ENCODE assay signal across 32 cellular contexts in genomic region chr17:41794603-41794975, GRCh38. TPM values are rescaled to one million over a fixed set of nuclear protein-coding genes. Genes with fewer than 3 reads are reported as not detected.
DNase-seq lines count a peak whose midpoint lies in the region; ATAC-seq, FAIRE-seq and TF ChIP-seq lines count a peak whose summit lies in the region.
"Had no signal": no experiment of that assay in that cellular context is flagged by ENCODE, and none has a peak within 500 bp of the region (broad histone marks: within the 10 kb centered on the region; RNA-seq: fewer than 3 reads in every experiment).

No MANE protein-coding gene starts in this region.

- ATAC-seq in HepG2 = no peak
- no peak for ATAC-seq in sciatic nerve
- no peak for ATAC-seq in GM21526 (IDR thresholded peaks at IDR 0.05; ENCODE audit: low FRiP score, unreplicated experiment)
- ATAC-seq: activated CD8-positive, alpha-beta T cell treated with anti-CD3 and anti-CD28 coated beads for 36 hours; effector memory CD8-positive, alpha-beta T cell; esophagus mucosa had no signal

- TF ChIP-seq CTCF in liver (IDR thresholded peaks at IDR 0.05; ENCODE audit: low read depth, low read length, missing input control) = no peak
- TF ChIP-seq CTCF in HepG2 (CRISPR knock-in tag; IDR thresholded peaks at IDR 0.05) = no peak
- no peak for TF ChIP-seq CTCF in nephron (IDR thresholded peaks at IDR 0.05; ENCODE audit: unreplicated experiment in 3 of 3)

- H2AFZ ChIP-seq in HepG2 (ENCODE audit: low read length) = no peak overlapping the region

- H3K9me3 ChIP-seq in liver (ENCODE audit: control insufficient read depth in 4 of 4, low read length in 3 of 4) (no peaks in the 10 kb centered on the region), HepG2 (ENCODE audit: low read length) (no peaks in the 10 kb centered on the region)
- H3K9me3 ChIP-seq: BLaER1 had no signal

- peak overlapping the region in 2 of 3 experiments; percentile 73 to 97 for H3K27ac Mint-ChIP-seq in nephron
- H3K27ac Mint-ChIP-seq: activated CD8-positive, alpha-beta T cell treated with anti-CD3 and anti-CD28 coated beads for 36 hours; activated naive CD4-positive, alpha-beta T cell treated with anti-CD3 and anti-CD28 coated beads, Interleukin-2, amount 50 U/mL, for 24 hours; activated T-helper 2 cell treated with anti-CD3 and anti-CD28 coated beads, Interferon-gamma antibody, Interleukin-2, Interleukin-4, amounts not matched to agents 10 μg/mL and 5 μg/mL and 100 μg/mL, durations not matched to agents 14 hours and 24 hours and 36 hours; effector memory CD8-positive, alpha-beta T cell; progenitor cell of endocrine pancreas; T-helper 1 cell treated with Interleukin-12 subunit alpha and Interleukin-12 subunit beta and Interleukin-4 antibody, amounts not matched to agents 30 μg/mL and 1 μg/mL, for 36 hours had no signal

- no peak overlapping the region for H3K4me3 ChIP-seq in liver (ENCODE audit: low read depth in 1 of 3, low read length in 3 of 3)
- no peak overlapping the region for H3K4me3 ChIP-seq in HepG2 (replicated peaks in 1 of 3; ENCODE audit: insufficient read depth in 1 of 3, low read depth in 2 of 3, low read length in 3 of 3)
- H3K4me3 ChIP-seq: BLaER1, coronary artery had no signal

- H3K9ac ChIP-seq in liver (ENCODE audit: low read depth in 1 of 2, low read length in 2 of 2) (no peak overlapping the region), HepG2 (ENCODE audit: insufficient read depth, low read depth, low read length) (no peak overlapping the region)
- H3K9ac ChIP-seq: BLaER1 had no signal

- no peaks in the 10 kb centered on the region for H3K36me3 Mint-ChIP-seq in nephron (ENCODE audit: low read depth)
- H3K36me3 Mint-ChIP-seq: activated naive CD4-positive, alpha-beta T cell treated with anti-CD3 and anti-CD28 coated beads, Interleukin-2, amount 50 U/mL, for 24 hours had no signal

- H3K36me3 ChIP-seq in liver (ENCODE audit: control insufficient read depth in 4 of 4, insufficient read depth in 3 of 4, low read depth in 1 of 4, low read length in 3 of 4) (no peaks in the 10 kb centered on the region), HepG2 (replicated peaks in 1 of 2; ENCODE audit: control insufficient read depth in 1 of 2, insufficient read depth in 2 of 2, low read length in 2 of 2) (no peaks in the 10 kb centered on the region)
- H3K36me3 ChIP-seq: BLaER1 had no signal

- no peak overlapping the region for H3K27ac ChIP-seq in liver (ENCODE audit: low read depth in 1 of 2, low read length in 2 of 2)
- H3K27ac ChIP-seq in HepG2 (ENCODE audit: extremely low read length, insufficient read depth, low read length) = no peak overlapping the region
- H3K27ac ChIP-seq in epithelial cell of prostate = peak overlapping the region; percentile 99
- H3K27ac ChIP-seq: BLaER1, coronary artery had no signal

- no peaks in the 10 kb centered on the region for H3K9me3 Mint-ChIP-seq in nephron
- H3K9me3 Mint-ChIP-seq: activated CD8-positive, alpha-beta T cell treated with anti-CD3 and anti-CD28 coated beads for 36 hours; activated naive CD4-positive, alpha-beta T cell treated with anti-CD3 and anti-CD28 coated beads, Interleukin-2, amount 50 U/mL, for 24 hours; activated T-helper 2 cell treated with anti-CD3 and anti-CD28 coated beads, Interferon-gamma antibody, Interleukin-2, Interleukin-4, amounts not matched to agents 10 μg/mL and 5 μg/mL and 100 μg/mL, durations not matched to agents 14 hours and 24 hours and 36 hours; effector memory CD8-positive, alpha-beta T cell; H9; T-helper 1 cell treated with Interleukin-12 subunit alpha and Interleukin-12 subunit beta and Interleukin-4 antibody, amounts not matched to agents 30 μg/mL and 1 μg/mL, for 36 hours had no signal

- H3K4me1 ChIP-seq in liver (ENCODE audit: control insufficient read depth in 4 of 4, insufficient read depth in 4 of 4, low read length in 3 of 4) (peaks cover 0 to 7% (median 0%) of the 10 kb centered on the region in 4 donors), HepG2 (ENCODE audit: insufficient read depth, low read length) (peaks cover 60% of the 10 kb centered on the region)

- peaks cover 33% of the 10 kb centered on the region for H3K4me1 Mint-ChIP-seq in nephron
- H3K4me1 Mint-ChIP-seq: activated naive CD4-positive, alpha-beta T cell treated with anti-CD3 and anti-CD28 coated beads, Interleukin-2, amount 50 U/mL, for 24 hours had no signal

- WGBS in liver = 95% methylated on average over 5 of the region's 5 CpGs
- 81% methylated on average over 5 of the region's 5 CpGs for WGBS in HepG2 (ENCODE audit: low lambda C conversion rate)

- H3K27me3 Mint-ChIP-seq in nephron (ENCODE audit: low read depth) = peaks cover 5% of the 10 kb centered on the region
- H3K27me3 Mint-ChIP-seq: activated naive CD4-positive, alpha-beta T cell treated with anti-CD3 and anti-CD28 coated beads, Interleukin-2, amount 50 U/mL, for 24 hours; progenitor cell of endocrine pancreas had no signal

- H3K79me2 ChIP-seq in HepG2 (ENCODE audit: insufficient read depth, low read length) = no peaks in the 10 kb centered on the region

- POLR2A ChIA-PET in HepG2 (lab: Yijun Ruan, JAX) = interaction anchor here (0.8 to 7.9 kb wide), 11 partner anchors 9 to 165 kb away, joined by 3 to 86 read pairs (median 9); partner anchors contain the start of genes ACLY, EIF1, FKBP10 and JUP

- TF ChIP-seq RAD21 in liver (IDR thresholded peaks at IDR 0.05) (no peak), HepG2 (CRISPR knock-in tag; IDR thresholded peaks at IDR 0.05) (no peak)

- no peak overlapping the region for H3K4me3 Mint-ChIP-seq in nephron
- H3K4me3 Mint-ChIP-seq: activated CD8-positive, alpha-beta T cell treated with anti-CD3 and anti-CD28 coated beads for 36 hours; activated naive CD4-positive, alpha-beta T cell treated with anti-CD3 and anti-CD28 coated beads, Interleukin-2, amount 50 U/mL, for 24 hours; effector memory CD8-positive, alpha-beta T cell; T-helper 1 cell treated with Interleukin-12 subunit alpha and Interleukin-12 subunit beta and Interleukin-4 antibody, amounts not matched to agents 30 μg/mL and 1 μg/mL, for 36 hours had no signal

- no peaks in the 10 kb centered on the region for H3K27me3 ChIP-seq in liver (ENCODE audit: control insufficient read depth in 4 of 4, insufficient read depth in 4 of 4, low read length in 3 of 4)
- H3K27me3 ChIP-seq in HepG2 (ENCODE audit: control insufficient read depth in 1 of 2, insufficient read depth in 2 of 2, low read length in 2 of 2) = no peaks in the 10 kb centered on the region; a peak in 1 of 5 replicates
- H3K27me3 ChIP-seq: BLaER1 had no signal

- in situ Hi-C loops in HepG2 (cut with HindIII; ENCODE audit: extremely low pct_ligation_motif_present, low pct_unique_long_range_greater_than_20kb) = no loop called here

- BruUV-seq in HepG2 (replicated peaks; lab: Mats Ljungman, UMichigan) = no TSS peak

- DNase-seq in HepG2 (ENCODE audit: low spot score) = no peak
- DNase-seq in epithelial cell of prostate (ENCODE audit: low read depth, low spot score) = no peak
- no peak for DNase-seq in sciatic nerve (ENCODE audit: low spot score)
- no peak for DNase-seq in AG08395 (ENCODE audit: low spot score)
- DNase-seq: activated CD4-positive, alpha-beta T cell treated with anti-CD3 and anti-CD28 coated beads for 1 hour; activated CD8-positive, alpha-beta T cell treated with anti-CD3 and anti-CD28 coated beads for 36 hours; COR-L47; DMS79 treated with DMSO at 0.1 percent for 48 hours; effector memory CD8-positive, alpha-beta T cell; foreskin melanocyte; GF-D8; H9; hypothalamus; NCI-H1105; NCI-H1930; NK-92 treated with Interleukin-12 subunit alpha and Interleukin-12 subunit beta, amount 100 ng/mL, for 24 hours; stimulated activated naive CD4-positive, alpha-beta T cell had no signal

- CTCF ChIA-PET in HepG2 (lab: Yijun Ruan, JAX; ENCODE audit: low intra/inter-chr PET ratio, low total read pairs) = no interaction called here

- intact Hi-C loops in HepG2 (cut with micrococcal nuclease; ENCODE audit: unreplicated experiment) = no loop called here
- intact Hi-C loops in sciatic nerve (cut with DNase I) = no loop called here

- TF ChIP-seq POLR2A in HepG2 (IDR thresholded peaks at IDR 0.05; ENCODE audit: insufficient read depth in 1 of 2, low read depth in 2 of 2, low read length in 2 of 2) = no peak

- no peak overlapping the region for H3K4me2 ChIP-seq in HepG2 (ENCODE audit: low read depth, low read length)
- H3K4me2 ChIP-seq: BLaER1 had no signal

- TF ChIP-seq EP300 in HepG2 (IDR thresholded peaks at IDR 0.05; ENCODE audit: low read depth in 2 of 2, low read length in 2 of 2) = no peak
- no peak for TF ChIP-seq EP300 in HepG2 (CRISPR knock-in tag; IDR thresholded peaks at IDR 0.05; ENCODE audit: borderline replicate concordance)

- no peaks in the 10 kb centered on the region for H4K20me1 ChIP-seq in HepG2 (ENCODE audit: insufficient read depth, low read length)
- H4K20me1 ChIP-seq: BLaER1 had no signal

- no peak for FAIRE-seq in HepG2 (lab: Jason Lieb, UNC)
- FAIRE-seq: GM19239, RCC 7860, TTC549 had no signal

RNA-seq across cellular contexts. Expression of gene JUP, which starts 8.1 kb away (rescaled TPM):
- total RNA-seq in liver (10 to 100 TPM; 40.7 to 56.0 TPM), HepG2 (2016; rRNA removed; fragmentation: Illumina TruSeq; extraction: Trizol) (20.6 and 20.9 TPM in 2 replicates), sciatic nerve (78.2 TPM)
- polyA plus RNA-seq in liver (10 to 100 TPM; 39.1 to 47.7 TPM), HepG2 (2011; rRNA removed) (12.1 and 21.4 TPM in 2 replicates)
- total RNA-seq in HepG2 (2016; cell fraction: cytosol; rRNA removed; fragmentation: Illumina TruSeq; extraction: Trizol; ENCODE audit: low read depth) = 6.9 and 7.8 TPM in 2 replicates
- total RNA-seq in HepG2 (2016; cell fraction: insoluble cytoplasmic fraction; rRNA removed; fragmentation: Illumina TruSeq; extraction: Trizol) = 16.7 and 22.4 TPM in 2 replicates
- 11.7 and 12.0 TPM in 2 replicates for total RNA-seq in HepG2 (2016; cell fraction: membrane; rRNA removed; fragmentation: Illumina TruSeq; extraction: Trizol)
- total RNA-seq in HepG2 (2016; cell fraction: nucleus; rRNA removed; fragmentation: Illumina TruSeq; extraction: Trizol) = 15.0 and 20.7 TPM in 2 replicates
- polyA plus RNA-seq in HepG2 (2011; cell fraction: cytosol; rRNA removed) = 8.9 and 10.9 TPM in 2 replicates
- 23.8 and 30.1 TPM in 2 replicates for polyA plus RNA-seq in HepG2 (2011; cell fraction: nucleus; rRNA removed)
- polyA plus RNA-seq in HepG2 (2012) = 36.1 and 37.0 TPM in 2 replicates
- 3.5 and 4.6 TPM in 2 replicates for polyA plus RNA-seq in HepG2 (2016; cell fraction: cytosol; fragmentation: Illumina TruSeq; extraction: Trizol; ENCODE audit: low read depth)
- 22.1 and 35.3 TPM in 2 replicates for polyA plus RNA-seq in HepG2 (2016; cell fraction: insoluble cytoplasmic fraction; fragmentation: Illumina TruSeq; extraction: Trizol; ENCODE audit: low read depth)
- polyA plus RNA-seq in HepG2 (2016; cell fraction: membrane; fragmentation: Illumina TruSeq; extraction: Trizol; ENCODE audit: low read depth) = 9.5 and 10.0 TPM in 2 replicates
- 24.1 and 25.5 TPM in 2 replicates for polyA plus RNA-seq in HepG2 (2016; cell fraction: nucleus; fragmentation: Illumina TruSeq; extraction: Trizol; ENCODE audit: insufficient read depth, low read depth)
- 43.6 and 59.1 TPM in 2 replicates for polyA minus RNA-seq in HepG2 (2011; rRNA and poly(A)+ RNA removed; ENCODE audit: low replicate concordance)
- 25.9 and 32.6 TPM in 2 replicates for polyA minus RNA-seq in HepG2 (2011; cell fraction: cytosol; rRNA and poly(A)+ RNA removed)
- 13.5 and 13.8 TPM in 2 replicates for polyA minus RNA-seq in HepG2 (2011; cell fraction: nucleus; rRNA and poly(A)+ RNA removed)

RNA-seq across cellular contexts. Expression of gene P3H4, which starts 17.2 kb away (rescaled TPM):
- total RNA-seq in liver = 1 to 10 TPM; 2.6 to 5.6 TPM
- 1 to 10 TPM; 1.7 to 2.0 TPM for polyA plus RNA-seq in liver
- 13.5 and 37.1 TPM in 2 replicates for total RNA-seq in HepG2 (2016; rRNA removed; fragmentation: Illumina TruSeq; extraction: Trizol)
- 12.6 and 14.5 TPM in 2 replicates for total RNA-seq in HepG2 (2016; cell fraction: cytosol; rRNA removed; fragmentation: Illumina TruSeq; extraction: Trizol; ENCODE audit: low read depth)
- total RNA-seq in HepG2 (2016; cell fraction: insoluble cytoplasmic fraction; rRNA removed; fragmentation: Illumina TruSeq; extraction: Trizol) = 12.2 and 37.7 TPM in 2 replicates
- total RNA-seq in HepG2 (2016; cell fraction: membrane; rRNA removed; fragmentation: Illumina TruSeq; extraction: Trizol) = 17.3 and 17.5 TPM in 2 replicates
- 28.1 and 32.5 TPM in 2 replicates for total RNA-seq in HepG2 (2016; cell fraction: nucleus; rRNA removed; fragmentation: Illumina TruSeq; extraction: Trizol)
- 50.6 and 54.9 TPM in 2 replicates for polyA plus RNA-seq in HepG2 (2011; rRNA removed)
- polyA plus RNA-seq in HepG2 (2011; cell fraction: cytosol; rRNA removed) = 37.2 and 55.7 TPM in 2 replicates
- 33.0 and 36.4 TPM in 2 replicates for polyA plus RNA-seq in HepG2 (2011; cell fraction: nucleus; rRNA removed)
- polyA plus RNA-seq in HepG2 (2012) = 22.4 and 34.3 TPM in 2 replicates
- 4.6 and 5.5 TPM in 2 replicates for polyA plus RNA-seq in HepG2 (2016; cell fraction: cytosol; fragmentation: Illumina TruSeq; extraction: Trizol; ENCODE audit: low read depth)
- 14.8 and 17.0 TPM in 2 replicates for polyA plus RNA-seq in HepG2 (2016; cell fraction: insoluble cytoplasmic fraction; fragmentation: Illumina TruSeq; extraction: Trizol; ENCODE audit: low read depth)
- 9.6 and 11.3 TPM in 2 replicates for polyA plus RNA-seq in HepG2 (2016; cell fraction: membrane; fragmentation: Illumina TruSeq; extraction: Trizol; ENCODE audit: low read depth)
- polyA plus RNA-seq in HepG2 (2016; cell fraction: nucleus; fragmentation: Illumina TruSeq; extraction: Trizol; ENCODE audit: insufficient read depth, low read depth) = 63.5 and 69.5 TPM in 2 replicates
- polyA minus RNA-seq in HepG2 (2011; rRNA and poly(A)+ RNA removed; ENCODE audit: low replicate concordance) = 44.3 and 65.0 TPM in 2 replicates
- polyA minus RNA-seq in HepG2 (2011; cell fraction: cytosol; rRNA and poly(A)+ RNA removed) = 22.5 and 26.8 TPM in 2 replicates
- 21.6 and 23.9 TPM in 2 replicates for polyA minus RNA-seq in HepG2 (2011; cell fraction: nucleus; rRNA and poly(A)+ RNA removed)
- 12.8 TPM for total RNA-seq in sciatic nerve

RNA-seq across cellular contexts. Expression of gene FKBP10, which starts 18.2 kb away (rescaled TPM):
- total RNA-seq in liver = 10 to 100 TPM in 1 of 2 donors, 1 to 10 TPM in 1; 6.2 to 17.6 TPM
- 1 to 10 TPM in 1 of 2 donors, under 1 TPM in 1; 0.71 to 5.0 TPM for polyA plus RNA-seq in liver
- total RNA-seq in HepG2 (2016; rRNA removed; fragmentation: Illumina TruSeq; extraction: Trizol) = 46.5 and 149 TPM in 2 replicates
- total RNA-seq in HepG2 (2016; cell fraction: cytosol; rRNA removed; fragmentation: Illumina TruSeq; extraction: Trizol; ENCODE audit: low read depth) = 31.7 and 32.8 TPM in 2 replicates
- total RNA-seq in HepG2 (2016; cell fraction: insoluble cytoplasmic fraction; rRNA removed; fragmentation: Illumina TruSeq; extraction: Trizol) = 37.6 and 157 TPM in 2 replicates
- 42.3 and 48.1 TPM in 2 replicates for total RNA-seq in HepG2 (2016; cell fraction: membrane; rRNA removed; fragmentation: Illumina TruSeq; extraction: Trizol)
- 148 and 181 TPM in 2 replicates for total RNA-seq in HepG2 (2016; cell fraction: nucleus; rRNA removed; fragmentation: Illumina TruSeq; extraction: Trizol)
- polyA plus RNA-seq in HepG2 (2011; rRNA removed) = 543 and 573 TPM in 2 replicates
- 288 and 579 TPM in 2 replicates for polyA plus RNA-seq in HepG2 (2011; cell fraction: cytosol; rRNA removed)
- polyA plus RNA-seq in HepG2 (2011; cell fraction: nucleus; rRNA removed) = 3,059 and 4,867 TPM in 2 replicates
- polyA plus RNA-seq in HepG2 (2012) = 224 and 292 TPM in 2 replicates
- polyA plus RNA-seq in HepG2 (2016; cell fraction: cytosol; fragmentation: Illumina TruSeq; extraction: Trizol; ENCODE audit: low read depth) = 18.4 and 19.7 TPM in 2 replicates
- polyA plus RNA-seq in HepG2 (2016; cell fraction: insoluble cytoplasmic fraction; fragmentation: Illumina TruSeq; extraction: Trizol; ENCODE audit: low read depth) = 46.0 and 56.5 TPM in 2 replicates
- 32.1 and 36.5 TPM in 2 replicates for polyA plus RNA-seq in HepG2 (2016; cell fraction: membrane; fragmentation: Illumina TruSeq; extraction: Trizol; ENCODE audit: low read depth)
- polyA plus RNA-seq in HepG2 (2016; cell fraction: nucleus; fragmentation: Illumina TruSeq; extraction: Trizol; ENCODE audit: insufficient read depth, low read depth) = 597 and 623 TPM in 2 replicates
- polyA minus RNA-seq in HepG2 (2011; rRNA and poly(A)+ RNA removed; ENCODE audit: low replicate concordance) = 133 and 613 TPM in 2 replicates
- polyA minus RNA-seq in HepG2 (2011; cell fraction: cytosol; rRNA and poly(A)+ RNA removed) = 159 and 170 TPM in 2 replicates
- 231 and 275 TPM in 2 replicates for polyA minus RNA-seq in HepG2 (2011; cell fraction: nucleus; rRNA and poly(A)+ RNA removed)
- 73.3 TPM for total RNA-seq in sciatic nerve

RNA-seq across cellular contexts. Expression of gene NT5C3B, which starts 41.4 kb away (rescaled TPM):
- total RNA-seq in liver = 10 to 100 TPM; 15.3 to 32.0 TPM
- 10 to 100 TPM; 25.1 to 28.8 TPM for polyA plus RNA-seq in liver
- total RNA-seq in HepG2 (2016; rRNA removed; fragmentation: Illumina TruSeq; extraction: Trizol) = 92.1 and 104 TPM in 2 replicates
- 128 and 164 TPM in 2 replicates for total RNA-seq in HepG2 (2016; cell fraction: cytosol; rRNA removed; fragmentation: Illumina TruSeq; extraction: Trizol; ENCODE audit: low read depth)
- 87.1 and 106 TPM in 2 replicates for total RNA-seq in HepG2 (2016; cell fraction: insoluble cytoplasmic fraction; rRNA removed; fragmentation: Illumina TruSeq; extraction: Trizol)
- total RNA-seq in HepG2 (2016; cell fraction: membrane; rRNA removed; fragmentation: Illumina TruSeq; extraction: Trizol) = 198 and 220 TPM in 2 replicates
- total RNA-seq in HepG2 (2016; cell fraction: nucleus; rRNA removed; fragmentation: Illumina TruSeq; extraction: Trizol) = 52.2 and 64.7 TPM in 2 replicates
- 119 and 126 TPM in 2 replicates for polyA plus RNA-seq in HepG2 (2011; rRNA removed)
- polyA plus RNA-seq in HepG2 (2011; cell fraction: cytosol; rRNA removed) = 116 and 145 TPM in 2 replicates
- polyA plus RNA-seq in HepG2 (2011; cell fraction: nucleus; rRNA removed) = 119 TPM in 2 replicates
- 77.4 and 82.6 TPM in 2 replicates for polyA plus RNA-seq in HepG2 (2012)
- polyA plus RNA-seq in HepG2 (2016; cell fraction: cytosol; fragmentation: Illumina TruSeq; extraction: Trizol; ENCODE audit: low read depth) = 148 and 199 TPM in 2 replicates
- polyA plus RNA-seq in HepG2 (2016; cell fraction: insoluble cytoplasmic fraction; fragmentation: Illumina TruSeq; extraction: Trizol; ENCODE audit: low read depth) = 108 and 113 TPM in 2 replicates
- 207 and 224 TPM in 2 replicates for polyA plus RNA-seq in HepG2 (2016; cell fraction: membrane; fragmentation: Illumina TruSeq; extraction: Trizol; ENCODE audit: low read depth)
- polyA plus RNA-seq in HepG2 (2016; cell fraction: nucleus; fragmentation: Illumina TruSeq; extraction: Trizol; ENCODE audit: insufficient read depth, low read depth) = 109 and 119 TPM in 2 replicates
- polyA minus RNA-seq in HepG2 (2011; rRNA and poly(A)+ RNA removed; ENCODE audit: low replicate concordance) = 36.5 and 43.6 TPM in 2 replicates
- polyA minus RNA-seq in HepG2 (2011; cell fraction: cytosol; rRNA and poly(A)+ RNA removed) = 32.3 and 34.1 TPM in 2 replicates
- polyA minus RNA-seq in HepG2 (2011; cell fraction: nucleus; rRNA and poly(A)+ RNA removed) = 48.5 and 53.7 TPM in 2 replicates
- total RNA-seq in sciatic nerve = 34.6 TPM

RNA-seq across cellular contexts. Expression of gene KLHL10, which starts 43.0 kb away (rescaled TPM):
- total RNA-seq in liver (under 1 TPM in 1 of 2 donors, not detected in 1; 0.17 TPM), HepG2 (2016; rRNA removed; fragmentation: Illumina TruSeq; extraction: Trizol) (0.04 TPM in 1 of 2 replicates, not detected in the other), sciatic nerve (not detected)
- polyA plus RNA-seq in liver (under 1 TPM; 0.03 to 0.07 TPM), HepG2 (2011; rRNA removed) (0.05 and 0.08 TPM in 2 replicates)
- 0.09 TPM in 1 of 2 replicates, not detected in the other for total RNA-seq in HepG2 (2016; cell fraction: cytosol; rRNA removed; fragmentation: Illumina TruSeq; extraction: Trizol; ENCODE audit: low read depth)
- 0.04 and 0.09 TPM in 2 replicates for total RNA-seq in HepG2 (2016; cell fraction: insoluble cytoplasmic fraction; rRNA removed; fragmentation: Illumina TruSeq; extraction: Trizol)
- not detected in 2 replicates for total RNA-seq in HepG2 (2016; cell fraction: membrane; rRNA removed; fragmentation: Illumina TruSeq; extraction: Trizol)
- total RNA-seq in HepG2 (2016; cell fraction: nucleus; rRNA removed; fragmentation: Illumina TruSeq; extraction: Trizol) = not detected in 2 replicates
- polyA plus RNA-seq in HepG2 (2011; cell fraction: cytosol; rRNA removed) = 0.03 TPM in 1 of 2 replicates, not detected in the other
- 0.05 and 0.13 TPM in 2 replicates for polyA plus RNA-seq in HepG2 (2011; cell fraction: nucleus; rRNA removed)
- not detected in 2 replicates for polyA plus RNA-seq in HepG2 (2012)
- not detected in 2 replicates for polyA plus RNA-seq in HepG2 (2016; cell fraction: cytosol; fragmentation: Illumina TruSeq; extraction: Trizol; ENCODE audit: low read depth)
- polyA plus RNA-seq in HepG2 (2016; cell fraction: insoluble cytoplasmic fraction; fragmentation: Illumina TruSeq; extraction: Trizol; ENCODE audit: low read depth) = not detected in 2 replicates
- not detected in 2 replicates for polyA plus RNA-seq in HepG2 (2016; cell fraction: membrane; fragmentation: Illumina TruSeq; extraction: Trizol; ENCODE audit: low read depth)
- not detected in 2 replicates for polyA plus RNA-seq in HepG2 (2016; cell fraction: nucleus; fragmentation: Illumina TruSeq; extraction: Trizol; ENCODE audit: insufficient read depth, low read depth)
- polyA minus RNA-seq in HepG2 (2011; rRNA and poly(A)+ RNA removed; ENCODE audit: low replicate concordance) = 0.12 TPM in 1 of 2 replicates, not detected in the other
- polyA minus RNA-seq in HepG2 (2011; cell fraction: cytosol; rRNA and poly(A)+ RNA removed) = not detected in 2 replicates
- not detected in 2 replicates for polyA minus RNA-seq in HepG2 (2011; cell fraction: nucleus; rRNA and poly(A)+ RNA removed)
- total RNA-seq: lung microvascular endothelial cell, M059J, progenitor cell of endocrine pancreas had no signal
